ENCODE assay signal across 13 cellular contexts in genomic region chr2:105675841-105676240, GRCh38.
"Had no signal": no experiment of that assay in that cellular context is flagged by ENCODE, and none has a peak within 500 bp of the region (broad histone marks: within the 10 kb centered on the region; RNA-seq: fewer than 3 reads in every experiment).

No MANE protein-coding gene starts in this region.

- H3K4me3 Mint-ChIP-seq: central memory CD8-positive, alpha-beta T cell; natural killer cell had no signal

- H3K9me3 Mint-ChIP-seq: activated T-helper 2 cell treated with anti-CD3 and anti-CD28 coated beads, Interferon-gamma antibody, Interleukin-2, Interleukin-4, amounts not matched to agents 10 μg/mL and 5 μg/mL and 100 μg/mL, durations not matched to agents 14 hours and 24 hours and 36 hours; central memory CD8-positive, alpha-beta T cell; natural killer cell had no signal

- ATAC-seq: esophagus mucosa, natural killer cell had no signal

- H3K4me1 Mint-ChIP-seq: central memory CD8-positive, alpha-beta T cell; natural killer cell had no signal

- H3K27ac Mint-ChIP-seq: natural killer cell, progenitor cell of endocrine pancreas had no signal

- H3K36me3 Mint-ChIP-seq: natural killer cell had no signal

- DNase-seq: activated CD4-positive, alpha-beta T cell treated with anti-CD3 and anti-CD28 coated beads for 1 hour; activated CD8-positive, alpha-beta memory T cell treated with anti-CD3 and anti-CD28 coated beads for 24 hours; activated CD8-positive, alpha-beta memory T cell treated with anti-CD3 and anti-CD28 coated beads, Interleukin-2, amount 50 U/mL, for 48 hours; colonic mucosa; mesenchymal stem cell; natural killer cell; occipital lobe; SHP77; SK-N-SH had no signal
